ENCODE assay signal across 1 cellular context in genomic region chr15:85690546-85691226, GRCh38.
A peak's percentile ranks its signal among the peaks of the same experiment; 100 is the strongest.
TF ChIP-seq lines count a peak whose summit lies in the region.

No MANE protein-coding gene starts in this region.

TF ChIP-seq in GM12878, 131 proteins besides CTCF, POLR2A, EP300 and RAD21 (continued from another document and continues in another):
- peak; percentile 65 to 70; a peak in 3 of 4 replicates for TF ChIP-seq BHLHE40 (IDR thresholded peaks at IDR 0.05; ENCODE audit: borderline replicate concordance in 1 of 2, low read depth in 2 of 2, low read length in 1 of 2)
- no peak for TF ChIP-seq ESRRA (IDR thresholded peaks at IDR 0.05; ENCODE audit: low read length)
- no peak for TF ChIP-seq PKNOX1 (IDR thresholded peaks at IDR 0.05)
- peak; percentile 55; the same call in 1 of the 2 replicates for TF ChIP-seq CHD2 (IDR thresholded peaks at IDR 0.05; ENCODE audit: borderline replicate concordance, low read depth, low read length)
- 0 out of 2 replicates have a peak, but pooled peaks have one; percentile 35 for TF ChIP-seq TCF12 (IDR thresholded peaks at IDR 0.05; ENCODE audit: low read depth, low read length)
- peak; percentile 44; the same call in 1 of the 2 replicates for TF ChIP-seq BCL11A (IDR thresholded peaks at IDR 0.05; ENCODE audit: low read depth, low read length)
- TF ChIP-seq HDAC2 (IDR thresholded peaks at IDR 0.05): no peak
- TF ChIP-seq USF2 (IDR thresholded peaks at IDR 0.05; ENCODE audit: borderline replicate concordance, low read depth, low read length): no peak
- no peak; a peak in 1 of 4 replicates for TF ChIP-seq IKZF2 (IDR thresholded peaks at IDR 0.05)
- TF ChIP-seq MTA2 (IDR thresholded peaks at IDR 0.05; ENCODE audit: low read depth): peak; percentile 71
- peak; percentile 56 for TF ChIP-seq ATF7 (IDR thresholded peaks at IDR 0.05; ENCODE audit: low read depth)
- TF ChIP-seq YBX1 (IDR thresholded peaks at IDR 0.05): no peak
- no peak for TF ChIP-seq CEBPB (IDR thresholded peaks at IDR 0.05; ENCODE audit: borderline replicate concordance in 1 of 2, low read depth in 2 of 2, low read length in 2 of 2)
- no peak for TF ChIP-seq HCFC1 (IDR thresholded peaks at IDR 0.05; ENCODE audit: low read length)
- TF ChIP-seq BCL3 (IDR thresholded peaks at IDR 0.05; ENCODE audit: borderline replicate concordance, insufficient read depth, low read depth, low read length, poor library complexity, severe bottlenecking): no peak
- peak; percentile 23; the same call in 1 of the 2 replicates for TF ChIP-seq NR2C1 (IDR thresholded peaks at IDR 0.05)
- 0 out of 2 replicates have a peak, but pooled peaks have one; percentile 54 for TF ChIP-seq WRNIP1 (IDR thresholded peaks at IDR 0.05; ENCODE audit: borderline replicate concordance, low read depth, low read length)
- no peak for TF ChIP-seq BRCA1 (IDR thresholded peaks at IDR 0.05; ENCODE audit: low read depth, low read length)
- 0 out of 2 replicates have a peak, but pooled peaks have one; percentile 14 for TF ChIP-seq JUND (IDR thresholded peaks at IDR 0.05; ENCODE audit: low read depth, low read length)
- TF ChIP-seq MYB (IDR thresholded peaks at IDR 0.05; ENCODE audit: borderline replicate concordance, low read depth, low read length): no peak
- TF ChIP-seq IRF4 (IDR thresholded peaks at IDR 0.05; ENCODE audit: low read depth, low read length): peak; percentile 81
- 0 out of 2 replicates have a peak, but pooled peaks have one; percentile 88 for TF ChIP-seq CHD1 (IDR thresholded peaks at IDR 0.05; ENCODE audit: low read depth, low read length)
- TF ChIP-seq NBN (IDR thresholded peaks at IDR 0.05): no peak
- TF ChIP-seq YY1 (IDR thresholded peaks at IDR 0.05; ENCODE audit: low read depth, low read length): peak; percentile 62; the same call in 1 of the 2 replicates
- TF ChIP-seq TCF3 (IDR thresholded peaks at IDR 0.05; ENCODE audit: borderline replicate concordance, insufficient read depth, low read depth, low read length): 0 out of 2 replicates have a peak, but pooled peaks have one; percentile 37
- no peak for TF ChIP-seq PML (IDR thresholded peaks at IDR 0.05; ENCODE audit: low read length)
- TF ChIP-seq SMAD5 (IDR thresholded peaks at IDR 0.05; ENCODE audit: low read depth): no peak
- TF ChIP-seq RELA (IDR thresholded peaks at IDR 0.05; ENCODE audit: borderline replicate concordance, partially characterized antibody): no peak
- TF ChIP-seq NR2F1 (conservative IDR thresholded peaks at IDR 0.05): peak; percentile 93
- peak; percentile 43; the same call in 1 of the 2 replicates for TF ChIP-seq RUNX3 (IDR thresholded peaks at IDR 0.05; ENCODE audit: low read length)
- TF ChIP-seq NRF1 (conservative IDR thresholded peaks at IDR 0.05; ENCODE audit: low read depth, low read length): no peak
- 0 out of 2 replicates have a peak, but pooled peaks have one; percentile 46 for TF ChIP-seq TAF1 (IDR thresholded peaks at IDR 0.05; ENCODE audit: borderline replicate concordance, low read depth, low read length)
- no peak for TF ChIP-seq ETV6 (conservative IDR thresholded peaks at IDR 0.05 in 1 of 2, IDR thresholded peaks at IDR 0.05 in 1 of 2; ENCODE audit: borderline replicate concordance in 1 of 2, low read depth in 1 of 2)
- TF ChIP-seq FOXK2 (IDR thresholded peaks at IDR 0.05): no peak
- TF ChIP-seq NFIC (IDR thresholded peaks at IDR 0.05; ENCODE audit: low read depth, low read length): no peak; the same call in 1 of the 2 replicates
- peak; percentile 66; the same call in 1 of the 2 replicates for TF ChIP-seq PAX5 (IDR thresholded peaks at IDR 0.05; ENCODE audit: borderline replicate concordance, low read depth, low read length)
- peak; percentile 60 for TF ChIP-seq MXI1 (IDR thresholded peaks at IDR 0.05; ENCODE audit: low read depth, low read length)
- TF ChIP-seq E4F1 (IDR thresholded peaks at IDR 0.05; ENCODE audit: borderline replicate concordance, partially characterized antibody): no peak
- no peak for TF ChIP-seq PBX3 (IDR thresholded peaks at IDR 0.05; ENCODE audit: insufficient replicate concordance, low read depth, low read length)
- TF ChIP-seq FOS (IDR thresholded peaks at IDR 0.05; ENCODE audit: borderline replicate concordance, extremely low read depth, insufficient read length): no peak
- TF ChIP-seq SIN3A (IDR thresholded peaks at IDR 0.05; ENCODE audit: low read depth, low read length): 0 out of 2 replicates have a peak, but pooled peaks have one; percentile 47
- no peak for TF ChIP-seq ZNF274 (IDR thresholded peaks at IDR 0.05; ENCODE audit: insufficient read depth, insufficient read length)
- no peak for TF ChIP-seq ATF3 (IDR thresholded peaks at IDR 0.05; ENCODE audit: borderline replicate concordance, extremely low read depth, low read depth, low read length)
- TF ChIP-seq ZNF207 (IDR thresholded peaks at IDR 0.05; ENCODE audit: borderline replicate concordance): no peak
- no peak for TF ChIP-seq E2F8 (IDR thresholded peaks at IDR 0.05; ENCODE audit: low read depth, partially characterized antibody)
- no peak for TF ChIP-seq SP1 (IDR thresholded peaks at IDR 0.05; ENCODE audit: low read depth, low read length)
- TF ChIP-seq SMAD1 (IDR thresholded peaks at IDR 0.05; ENCODE audit: low read depth, partially characterized antibody): peak; percentile 60
- TF ChIP-seq ATF2 (IDR thresholded peaks at IDR 0.05; ENCODE audit: low read length): peak; percentile 15; the same call in 1 of the 2 replicates
- TF ChIP-seq CUX1 (IDR thresholded peaks at IDR 0.05; ENCODE audit: insufficient replicate concordance, low read depth, low read length): peak; percentile 68
- no peak for TF ChIP-seq MYC (IDR thresholded peaks at IDR 0.05; ENCODE audit: insufficient read depth, insufficient read length, insufficient replicate concordance, low read length, severe bottlenecking)
